ENCODE assay signal across 8 cellular contexts in genomic region chr11:14499178-14499559, GRCh38. TPM values are rescaled to one million over a fixed set of nuclear protein-coding genes. Genes with fewer than 3 reads are reported as not detected.
DNase-seq lines count a peak whose midpoint lies in the region; ATAC-seq and TF ChIP-seq lines count a peak whose summit lies in the region.

No MANE protein-coding gene starts in this region.

- H3K27ac ChIP-seq in ascending aorta (peak overlapping the region; percentile 82 to 90), iPS-18a (ENCODE audit: low read length) (no peak overlapping the region), spleen (peak overlapping the region; percentile 7 to 96 (median 93))

- intact Hi-C loops in ascending aorta (cut with DNase I): loop anchor here (1.0 kb wide), 1 partner anchor 21 kb away; the partner anchor contains the start of gene PSMA1
- intact Hi-C loops in spleen (cut with DNase I; ENCODE audit: low total_unique reads): no loop called here

- TF ChIP-seq CTCF in ascending aorta (IDR thresholded peaks at IDR 0.05): no peak
- no peak for TF ChIP-seq CTCF in spleen (IDR thresholded peaks at IDR 0.05 in 8 of 11, conservative IDR thresholded peaks at IDR 0.05 in 3 of 11)

- peak; percentile 11 for DNase-seq in RPMI7951 (ENCODE audit: low read depth)
- DNase-seq in ascending aorta (ENCODE audit: low spot score in 2 of 2): peak in 1 of 2 donors; percentile 63
- peak; percentile 90 for DNase-seq in spleen
- no peak for DNase-seq in DMS79 treated with DMSO at 0.1 percent for 48 hours (lab: John Stamatoyannopoulos, UW)

- no peaks in the 10 kb centered on the region for H3K27me3 ChIP-seq in ascending aorta
- no peaks in the 10 kb centered on the region for H3K27me3 ChIP-seq in iPS-18a (ENCODE audit: control insufficient read depth, insufficient read depth, low read length)
- H3K27me3 ChIP-seq in spleen (replicated peaks in 1 of 7): no peaks in the 10 kb centered on the region

- H3K36me3 ChIP-seq in ascending aorta (peaks cover 27 to 41% of the 10 kb centered on the region in 2 donors), iPS-18a (ENCODE audit: control insufficient read depth, low read depth, low read length) (peaks cover 36% of the 10 kb centered on the region), spleen (peaks cover 0 to 61% (median 27%) of the 10 kb centered on the region in 6 donors)

- ATAC-seq in GM18502 (IDR thresholded peaks at IDR 0.05; ENCODE audit: poor library complexity, unreplicated experiment): peak; percentile 15
- ATAC-seq in HG02763 (IDR thresholded peaks at IDR 0.05; ENCODE audit: unreplicated experiment): peak; percentile 3
- no peak for ATAC-seq in HG03469 (IDR thresholded peaks at IDR 0.05; ENCODE audit: unreplicated experiment)

- H3K9ac ChIP-seq in iPS-18a (ENCODE audit: low read length): peak overlapping the region; percentile 37

- peaks cover 0 to 18% of the 10 kb centered on the region in 2 donors for H3K4me1 ChIP-seq in ascending aorta
- no peaks in the 10 kb centered on the region for H3K4me1 ChIP-seq in iPS-18a (ENCODE audit: control insufficient read depth, low read depth, low read length)
- peaks cover 12 to 57% (median 43%) of the 10 kb centered on the region in 6 donors for H3K4me1 ChIP-seq in spleen

- no peaks in the 10 kb centered on the region for H3K9me3 ChIP-seq in ascending aorta
- no peaks in the 10 kb centered on the region for H3K9me3 ChIP-seq in iPS-18a (ENCODE audit: control insufficient read depth, low read depth, low read length)
- no peaks in the 10 kb centered on the region for H3K9me3 ChIP-seq in spleen

- peak overlapping the region; percentile 68 to 86 for H3K4me3 ChIP-seq in ascending aorta
- peak overlapping the region; percentile 93 for H3K4me3 ChIP-seq in iPS-18a (ENCODE audit: low read length)
- H3K4me3 ChIP-seq in spleen: peak overlapping the region; percentile 62 to 89 (median 76)

- 0 to 4% (median 1%) methylated on average over 14 to 19 of the region's 19 CpGs for WGBS in spleen, 5 donors

- no peak for TF ChIP-seq POLR2A in spleen (IDR thresholded peaks at IDR 0.05)

RNA-seq across cellular contexts. Expression of gene COPB1, which starts 0.4 kb away (rescaled TPM):
- total RNA-seq in RPMI7951 (2014; rRNA removed; shearing (Covaris generic)): 205 and 241 TPM in 2 replicates
- total RNA-seq in ascending aorta: 29.8 TPM
- total RNA-seq in spleen: 100 to 1,000 TPM in 2 of 7 donors, 10 to 100 TPM in 5; 74.8 to 122 (median 87.1) TPM
- 10 to 100 TPM; 43.6 to 48.4 (median 48.2) TPM for polyA plus RNA-seq in spleen

RNA-seq across cellular contexts. Expression of gene PSMA1, which starts 21.0 kb away (rescaled TPM):
- 264 and 296 TPM in 2 replicates for total RNA-seq in RPMI7951 (2014; rRNA removed; shearing (Covaris generic))
- total RNA-seq in ascending aorta: 42.5 TPM
- 100 to 1,000 TPM; 103 to 161 (median 131) TPM for total RNA-seq in spleen
- polyA plus RNA-seq in spleen: 100 to 1,000 TPM; 145 to 188 (median 179) TPM
